7 cellular contexts compared by ENCODE assay signal in the genomic region with DNA sequence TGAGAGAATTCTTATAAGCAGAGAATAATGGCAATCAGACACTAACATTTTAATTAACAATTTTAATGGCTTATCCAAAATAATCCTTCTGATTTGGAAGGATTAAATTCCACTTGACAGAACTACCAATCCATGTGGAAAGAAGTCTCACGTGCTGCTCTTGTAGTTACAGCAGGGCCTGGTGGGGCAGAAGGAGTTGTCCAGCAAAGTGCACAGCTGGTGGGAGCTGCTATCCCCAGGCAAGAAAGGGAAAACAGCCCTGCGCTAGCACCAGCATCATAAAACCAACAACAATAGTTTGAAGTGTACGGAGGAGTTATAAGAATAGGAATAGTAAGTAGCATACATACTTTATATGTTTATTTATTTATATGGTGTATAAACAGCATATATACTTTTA.
"Had no signal": no experiment of that assay in that cellular context is flagged by ENCODE, and none has a peak within 500 bp of the region (broad histone marks: within the 10 kb centered on the region; RNA-seq: fewer than 3 reads in every experiment).

No MANE protein-coding gene starts in this region.

- ATAC-seq: GM23338, K562 had no signal

- H3K4me3 Mint-ChIP-seq: GM23338, H9 had no signal

- H3K4me3 ChIP-seq: GM23338, K562 had no signal

- H3K9me3 Mint-ChIP-seq: GM23338, H9 had no signal

- H3K27ac ChIP-seq: HL-60 had no signal

- DNase-seq: H9, HCEC 1CT, IMR-90, KG1 had no signal

- H3K27ac Mint-ChIP-seq: GM23338, H9 had no signal

- H3K4me2 ChIP-seq: GM23338 had no signal
